ENCODE assay signal across 23 cellular contexts in genomic region chr3:175127075-175127662, GRCh38.
"Had no signal": no experiment of that assay in that cellular context is flagged by ENCODE, and none has a peak within 500 bp of the region (broad histone marks: within the 10 kb centered on the region; RNA-seq: fewer than 3 reads in every experiment).

No MANE protein-coding gene starts in this region.

- H3K27me3 ChIP-seq: gastrocnemius medialis, right atrium auricular region, sigmoid colon, stomach, thyroid gland, vagina had no signal

- H3K4me1 ChIP-seq: gastrocnemius medialis, lower lobe of right lung, prostate gland, right atrium auricular region, sigmoid colon, stomach, thyroid gland, vagina had no signal

- DNase-seq: effector CD8-positive, alpha-beta T cell; endodermal cell; foreskin fibroblast; gastrocnemius medialis; head of caudate nucleus; left ventricle myocardium superior; lower lobe of right lung; naive thymus-derived CD8-positive, alpha-beta T cell; nephron progenitor cell; nucleus accumbens; sigmoid colon; stimulated activated CD4-positive, alpha-beta T cell treated with anti-CD3 and anti-CD28 coated beads, Interleukin-2, amount 100 ng/mL, for 24 hours; stimulated activated CD4-positive, alpha-beta T cell treated with anti-CD3 and anti-CD28 coated beads, Interleukin-4, amount 100 ng/mL, for 24 hours; stimulated activated naive CD4-positive, alpha-beta T cell treated with Interleukin-2 at 50 U/mL for 16 hours; stomach; thyroid gland; trophoblast cell had no signal

- H3K36me3 ChIP-seq: gastrocnemius medialis, lower lobe of right lung, prostate gland, right atrium auricular region, sigmoid colon, stomach, thyroid gland, vagina had no signal

- H3K9me3 ChIP-seq: gastrocnemius medialis, lower lobe of right lung, prostate gland, right atrium auricular region, thyroid gland, vagina had no signal

- H3K27ac ChIP-seq: epithelial cell of prostate, gastrocnemius medialis, lower lobe of right lung, prostate gland, right atrium auricular region, sigmoid colon, stomach, thyroid gland, vagina had no signal

- H3K4me3 ChIP-seq: gastrocnemius medialis, lower lobe of right lung, prostate gland, right atrium auricular region, sigmoid colon, stomach, thyroid gland, vagina had no signal

- ATAC-seq: esophagus mucosa; gastrocnemius medialis; left ventricle myocardium superior; lower lobe of right lung; naive thymus-derived CD8-positive, alpha-beta T cell; stimulated activated effector memory CD8-positive, alpha-beta T cell treated with anti-CD3 and anti-CD28 coated beads, Interleukin-12 subunit alpha, Interleukin-12 subunit beta, amount 100 ng/mL, for 72 hours had no signal
